In the genomic region with DNA sequence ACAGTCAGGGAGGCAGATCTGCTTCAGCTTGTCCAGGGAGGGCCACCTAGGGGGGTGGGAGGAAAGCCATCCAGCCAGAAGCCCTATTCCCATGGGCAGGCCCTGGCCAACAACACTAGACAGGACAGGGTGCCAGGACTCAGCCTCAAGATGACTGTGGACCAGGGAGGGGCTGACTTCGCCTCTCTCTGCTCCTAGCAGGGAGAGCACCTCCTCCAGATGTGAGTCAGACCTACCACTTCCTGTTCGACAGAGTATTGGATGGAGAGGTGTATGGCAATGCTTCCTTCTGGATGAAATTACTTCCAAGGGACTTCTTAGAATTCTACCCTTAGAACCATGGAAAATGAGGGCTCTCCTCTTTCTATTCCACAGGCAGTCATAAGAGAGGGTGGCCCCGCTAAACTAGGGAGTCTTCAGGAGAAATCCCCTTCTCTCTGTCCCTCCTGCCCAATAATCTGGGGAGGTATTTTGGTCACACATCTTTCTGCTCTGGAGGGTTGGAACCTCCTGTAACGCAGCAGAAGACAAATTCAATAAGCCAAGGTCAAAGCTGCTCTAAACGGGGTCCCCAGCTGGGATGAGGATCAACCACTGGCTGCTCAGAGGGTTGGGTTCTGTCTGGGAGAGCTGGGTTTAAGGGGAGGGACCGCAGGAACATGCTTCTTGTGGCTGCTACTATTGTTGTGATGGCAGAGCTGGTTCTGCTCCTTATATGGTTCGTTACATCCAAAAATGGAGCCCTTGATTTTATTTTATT, we compare ENCODE assay signal across 14 cellular contexts. TPM values are rescaled to one million over a fixed set of nuclear protein-coding genes. Genes with fewer than 3 reads are reported as not detected.
DNase-seq lines count a peak whose midpoint lies in the region; ATAC-seq and TF ChIP-seq lines count a peak whose summit lies in the region.
"Had no signal": no experiment of that assay in that cellular context is flagged by ENCODE, and none has a peak within 500 bp of the region (broad histone marks: within the 10 kb centered on the region; RNA-seq: fewer than 3 reads in every experiment).

No MANE protein-coding gene starts in this region.

- H3K79me2 ChIP-seq in Loucy (ENCODE audit: insufficient read depth, low read length) (no peaks in the 10 kb centered on the region), mammary epithelial cell (ENCODE audit: insufficient read depth, low read length) (no peaks in the 10 kb centered on the region)

- no peaks in the 10 kb centered on the region for H3K36me3 Mint-ChIP-seq in MCF 10A (ENCODE audit: insufficient read depth, unreplicated experiment)

- TF ChIP-seq CTCF in MCF 10A (IDR thresholded peaks at IDR 0.05; ENCODE audit: unreplicated experiment) (no peak), breast epithelium (IDR thresholded peaks at IDR 0.05) (no peak), Loucy (conservative IDR thresholded peaks at IDR 0.05; ENCODE audit: low read length) (no peak), mammary epithelial cell (conservative IDR thresholded peaks at IDR 0.05 in 1 of 2, IDR thresholded peaks at IDR 0.05 in 1 of 2; ENCODE audit: extremely low read depth in 1 of 2, insufficient read depth in 1 of 2, low read depth in 1 of 2, low read length in 2 of 2) (no peak), upper lobe of right lung (IDR thresholded peaks at IDR 0.05) (no peak)

- H3K36me3 ChIP-seq in breast epithelium (no peaks in the 10 kb centered on the region), Loucy (ENCODE audit: insufficient read depth, low read length) (no peaks in the 10 kb centered on the region), mammary epithelial cell (ENCODE audit: insufficient read depth, low read length) (no peaks in the 10 kb centered on the region), upper lobe of right lung (no peaks in the 10 kb centered on the region)
- H3K36me3 ChIP-seq: adrenal gland; BLaER1 treated with 17β-estradiol and CSF1 and Interleukin-3, amounts not matched to agents 10 nM and 100 nM had no signal

- no peaks in the 10 kb centered on the region for H3K27me3 Mint-ChIP-seq in MCF 10A (ENCODE audit: insufficient read depth, unreplicated experiment)
- H3K27me3 Mint-ChIP-seq: activated B cell treated with CpG ODN at 0.5 μM for 24 hours; stimulated activated naive CD8-positive, alpha-beta T cell treated with anti-CD3 and anti-CD28 coated beads, Interleukin-15, Interleukin-2, amounts not matched to agents 100 ng/mL and 50 ng/mL, for 24 hours had no signal

- CTCF ChIA-PET in MCF 10A (lab: Yijun Ruan, JAX), result interaction anchor here (0.6 to 3.3 kb wide), 5 partner anchors 27 to 217 kb away, joined by 3 to 21 read pairs (median 3); partner anchors contain the start of genes JAK2 and PLPP6
- CTCF ChIA-PET in mammary epithelial cell (lab: Charles Lee; ENCODE audit: low non-redundant PET), result no interaction called here

- no peak overlapping the region for H3K4me2 ChIP-seq in Loucy (ENCODE audit: low read depth, low read length, poor library complexity, severe bottlenecking)
- no peak overlapping the region for H3K4me2 ChIP-seq in mammary epithelial cell (ENCODE audit: insufficient read depth, low read depth, low read length)

- H3K4me1 Mint-ChIP-seq in MCF 10A (ENCODE audit: insufficient read depth, unreplicated experiment), result no peaks in the 10 kb centered on the region
- H3K4me1 Mint-ChIP-seq: activated B cell treated with CpG ODN at 0.5 μM for 24 hours, nephron progenitor cell had no signal

- H3K4me3 Mint-ChIP-seq in MCF 10A (ENCODE audit: unreplicated experiment), result no peak overlapping the region
- H3K4me3 Mint-ChIP-seq: activated B cell treated with CpG ODN at 0.5 μM for 24 hours; nephron progenitor cell; stimulated activated naive CD8-positive, alpha-beta T cell treated with anti-CD3 and anti-CD28 coated beads, Interleukin-15, Interleukin-2, amounts not matched to agents 100 ng/mL and 50 ng/mL, for 24 hours had no signal

- intact Hi-C loops in MCF 10A (cut with micrococcal nuclease) (no loop called here), breast epithelium (cut with DNase I; ENCODE audit: low total_unique reads) (loop anchor here (10.0 kb wide), 1 partner anchor 215 kb away; the partner anchor contains the start of gene JAK2), mammary epithelial cell (cut with micrococcal nuclease) (loop anchor here (10.0 kb wide), 1 partner anchor 65 kb away; no protein-coding TSS in a partner anchor), upper lobe of right lung (cut with DNase I) (loop anchor here (10.0 kb wide), 1 partner anchor 155 kb away; no protein-coding TSS in a partner anchor)

- DNase-seq in MCF 10A (ENCODE audit: unreplicated experiment) (peak; percentile 57), breast epithelium (ENCODE audit: low spot score in 2 of 2) (no peak), mammary epithelial cell (peak; percentile 73), upper lobe of right lung (no peak), NCI-H748 treated with DMSO at 0.1 percent for 48 hours (lab: John Stamatoyannopoulos, UW) (no peak), HuH-7.5 (ENCODE audit: low spot score) (no peak), NCI-H1436 treated with DMSO at 0.1 percent for 48 hours (lab: John Stamatoyannopoulos, UW) (no peak)
- DNase-seq: activated B cell treated with CpG ODN at 0.5 μM for 24 hours, adrenal gland, NCI-H1092 treated with DMSO at 0.1 percent for 48 hours, nephron progenitor cell had no signal

- no peak overlapping the region for H3K9ac ChIP-seq in Loucy (ENCODE audit: low read depth, low read length, poor library complexity, severe bottlenecking)
- H3K9ac ChIP-seq in mammary epithelial cell (ENCODE audit: insufficient read depth, low read length), result no peak overlapping the region
- H3K9ac ChIP-seq: BLaER1 treated with 17β-estradiol and CSF1 and Interleukin-3, amounts not matched to agents 10 nM and 100 nM had no signal

- H3K4me1 ChIP-seq in breast epithelium (no peaks in the 10 kb centered on the region), Loucy (ENCODE audit: insufficient read depth, low read length, poor library complexity, severe bottlenecking) (no peaks in the 10 kb centered on the region), mammary epithelial cell (ENCODE audit: insufficient read depth, low read length) (peaks cover 6% of the 10 kb centered on the region), upper lobe of right lung (no peaks in the 10 kb centered on the region)

- dilution Hi-C loops in mammary epithelial cell (cut with HindIII; ENCODE audit: low sequenced_read_pairs), result no loop called here

- H2AFZ ChIP-seq in Loucy (ENCODE audit: low read length) (peak overlapping the region; percentile 65), mammary epithelial cell (ENCODE audit: low read depth, low read length) (peak overlapping the region; percentile 80)

- peak; percentile 39 for ATAC-seq in upper lobe of right lung

- POLR2A ChIA-PET in MCF 10A (lab: Yijun Ruan, JAX), result interaction anchor here (1.1 kb wide), 1 partner anchor 27 kb away, joined by 3 read pairs; no protein-coding TSS in a partner anchor

- H4K20me1 ChIP-seq in Loucy (ENCODE audit: insufficient read depth, low read length, poor library complexity, severe bottlenecking) (no peaks in the 10 kb centered on the region), mammary epithelial cell (ENCODE audit: insufficient read depth, low read length) (no peaks in the 10 kb centered on the region)
- H4K20me1 ChIP-seq: BLaER1 treated with 17β-estradiol and CSF1 and Interleukin-3, amounts not matched to agents 10 nM and 100 nM had no signal

- no peaks in the 10 kb centered on the region for H3F3A ChIP-seq in Loucy (ENCODE audit: low read depth)

- H3K27ac ChIP-seq in breast epithelium (no peak overlapping the region), mammary epithelial cell (ENCODE audit: insufficient read depth, low read depth, low read length) (no peak overlapping the region), upper lobe of right lung (no peak overlapping the region)
- H3K27ac ChIP-seq: adrenal gland had no signal

- TF ChIP-seq POLR2A in breast epithelium (IDR thresholded peaks at IDR 0.05), result no peak

- no peaks in the 10 kb centered on the region for H3K9me2 ChIP-seq in Loucy (replicated peaks; ENCODE audit: low read depth, low read length)

- BruUV-seq in MCF 10A (replicated peaks; lab: Mats Ljungman, UMichigan), result no TSS peak
- no TSS peak for BruUV-seq in mammary epithelial cell (replicated peaks; lab: Mats Ljungman, UMichigan)

- no peak overlapping the region for H3K4me3 ChIP-seq in breast epithelium
- H3K4me3 ChIP-seq in Loucy (ENCODE audit: low read length, poor library complexity, severe bottlenecking), result no peak overlapping the region
- no peak overlapping the region for H3K4me3 ChIP-seq in mammary epithelial cell (replicated peaks in 1 of 3; ENCODE audit: insufficient read depth in 1 of 3, low read depth in 2 of 3, low read length in 3 of 3)
- no peak overlapping the region for H3K4me3 ChIP-seq in upper lobe of right lung
- H3K4me3 ChIP-seq: adrenal gland; BLaER1 treated with 17β-estradiol and CSF1 and Interleukin-3, amounts not matched to agents 10 nM and 100 nM had no signal

- WGBS in mammary epithelial cell (ENCODE audit: low coverage, missing lambda C conversion rate), result 64% methylated on average over 7 of the region's 7 CpGs

- no peaks in the 10 kb centered on the region for H3K27me3 ChIP-seq in breast epithelium
- no peaks in the 10 kb centered on the region for H3K27me3 ChIP-seq in Loucy (ENCODE audit: insufficient read depth, low read length, poor library complexity, severe bottlenecking)
- no peaks in the 10 kb centered on the region for H3K27me3 ChIP-seq in mammary epithelial cell (ENCODE audit: insufficient read depth, low read length)
- H3K27me3 ChIP-seq in upper lobe of right lung, result no peaks in the 10 kb centered on the region
- H3K27me3 ChIP-seq: adrenal gland; BLaER1 treated with 17β-estradiol and CSF1 and Interleukin-3, amounts not matched to agents 10 nM and 100 nM had no signal

- H3K9me3 ChIP-seq in breast epithelium (no peaks in the 10 kb centered on the region), Loucy (ENCODE audit: insufficient read depth, low read depth, low read length) (no peaks in the 10 kb centered on the region), mammary epithelial cell (replicated peaks; ENCODE audit: insufficient read depth, low read length) (no peaks in the 10 kb centered on the region), upper lobe of right lung (no peaks in the 10 kb centered on the region)
- H3K9me3 ChIP-seq: adrenal gland; BLaER1 treated with 17β-estradiol and CSF1 and Interleukin-3, amounts not matched to agents 10 nM and 100 nM had no signal

- H3K9me3 Mint-ChIP-seq in MCF 10A (ENCODE audit: unreplicated experiment), result no peaks in the 10 kb centered on the region
- H3K9me3 Mint-ChIP-seq: nephron progenitor cell; stimulated activated naive CD8-positive, alpha-beta T cell treated with anti-CD3 and anti-CD28 coated beads, Interleukin-15, Interleukin-2, amounts not matched to agents 100 ng/mL and 50 ng/mL, for 24 hours had no signal

- H3K27ac Mint-ChIP-seq in MCF 10A (ENCODE audit: low read depth, unreplicated experiment), result no peak overlapping the region
- H3K27ac Mint-ChIP-seq: activated B cell treated with CpG ODN at 0.5 μM for 24 hours; nephron progenitor cell; stimulated activated naive CD8-positive, alpha-beta T cell treated with anti-CD3 and anti-CD28 coated beads, Interleukin-15, Interleukin-2, amounts not matched to agents 100 ng/mL and 50 ng/mL, for 24 hours had no signal

- in situ Hi-C loops in mammary epithelial cell (cut with MboI; ENCODE audit: low sequenced_read_pairs in 2 of 2), result loop anchor here (25.0 kb wide), 3 partner anchors 393 to 818 kb away; partner anchors contain the start of gene PLGRKT (in 1 of the 2)

RNA-seq across cellular contexts. Expression of gene RCL1, which starts 23.2 kb away (rescaled TPM):
- total RNA-seq in MCF 10A (2022) (20.2 and 27.8 TPM in 2 replicates), breast epithelium (100 to 1,000 TPM in 1 of 3 donors, 10 to 100 TPM in 2; 41.3 to 111 (median 46.7) TPM), mammary epithelial cell (10 to 100 TPM; 20.7 to 24.2 TPM), upper lobe of right lung (19.6 TPM)
- 14.4 TPM for polyA plus RNA-seq in mammary epithelial cell
- 55.9 TPM for polyA minus RNA-seq in mammary epithelial cell

RNA-seq across cellular contexts. Expression of gene AK3, which starts 28.5 kb away (rescaled TPM):
- total RNA-seq in MCF 10A (2022) (61.0 and 64.1 TPM in 2 replicates), breast epithelium (100 to 1,000 TPM in 1 of 3 donors, 10 to 100 TPM in 2; 80.3 to 123 (median 84.6) TPM), mammary epithelial cell (10 to 100 TPM; 36.5 to 73.3 TPM), upper lobe of right lung (44.2 TPM)
- polyA plus RNA-seq in mammary epithelial cell, result 23.3 TPM
- 18.5 TPM for polyA minus RNA-seq in mammary epithelial cell

Comparison
In these comparisons a context has a peak if more than half of its experiments do, and no peak if none do; other contexts are left out.
1. DNase-seq: peak in MCF 10A (single experiment) and mammary epithelial cell (single experiment); none in breast epithelium (0 of 2), upper lobe of right lung (single experiment), NCI-H748 treated with DMSO at 0.1 percent for 48 hours (single experiment), HuH-7.5 (single experiment) and NCI-H1436 treated with DMSO at 0.1 percent for 48 hours (single experiment).